Comparison of ENCODE assay signal across 7 cellular contexts in genomic region chr10:43202224-43202656, GRCh38.
DNase-seq lines count a peak whose midpoint lies in the region; ATAC-seq and TF ChIP-seq lines count a peak whose summit lies in the region.

No MANE protein-coding gene starts in this region.

- TF ChIP-seq CTCF in chondrocyte (IDR thresholded peaks at IDR 0.05) (peak; percentile 75), lung (IDR thresholded peaks at IDR 0.05; ENCODE audit: control extremely low read depth, extremely low read depth) (no peak)

- no peak overlapping the region for H3K27ac ChIP-seq in lung (ENCODE audit: low read depth in 1 of 2, low read length in 1 of 2)

- ATAC-seq in GM18870 (IDR thresholded peaks at IDR 0.05; ENCODE audit: unreplicated experiment) (peak; percentile 53), HG03064 (IDR thresholded peaks at IDR 0.05; ENCODE audit: low read depth, unreplicated experiment) (peak; percentile 59), lung (ENCODE audit: insufficient read depth, low FRiP score) (peak; percentile 67)

- H3K27me3 ChIP-seq in lung (ENCODE audit: control insufficient read depth, insufficient read depth), result no peaks in the 10 kb centered on the region

- H3K4me1 ChIP-seq in lung (ENCODE audit: control insufficient read depth in 2 of 2, insufficient read depth in 2 of 2, low read length in 2 of 2), result peaks cover 0 to 9% of the 10 kb centered on the region in 2 donors

- H3K4me3 Mint-ChIP-seq in chondrocyte (ENCODE audit: unreplicated experiment), result peak overlapping the region; percentile 42

- H3K36me3 ChIP-seq in lung (ENCODE audit: control insufficient read depth in 2 of 2, insufficient read depth in 2 of 2, low read length in 2 of 2), result no peaks in the 10 kb centered on the region

- H3K9me3 Mint-ChIP-seq in chondrocyte (ENCODE audit: low read depth), result no peaks in the 10 kb centered on the region

- 1 to 2% methylated on average over 27 to 29 of the region's 29 CpGs for WGBS in lung, 2 donors

- no peak overlapping the region for H3K4me3 ChIP-seq in lung

- H3K27ac Mint-ChIP-seq in chondrocyte (ENCODE audit: unreplicated experiment), result no peak overlapping the region

- no peaks in the 10 kb centered on the region for H3K27me3 Mint-ChIP-seq in chondrocyte (ENCODE audit: low read depth)

- H3K36me3 Mint-ChIP-seq in chondrocyte (ENCODE audit: low read depth), result no peaks in the 10 kb centered on the region

- DNase-seq in T follicular helper cell (ENCODE audit: low read depth) (peak; percentile 32), chondrocyte (ENCODE audit: low spot score) (peak; percentile 68), lung (ENCODE audit: low spot score) (peak; percentile 61), SHP77 treated with DMSO at 0.1 percent for 48 hours (lab: John Stamatoyannopoulos, UW) (no peak)
- peak; percentile 20 for DNase-seq in stimulated activated CD8-positive, alpha-beta memory T cell treated with anti-CD3 and anti-CD28 coated beads, Interleukin-15, amount 100 ng/mL, for 4 hours (ENCODE audit: low read depth in 2 of 2)

- H3K4me1 Mint-ChIP-seq in chondrocyte (ENCODE audit: low read depth), result peaks cover 4% of the 10 kb centered on the region

- H3K9me3 ChIP-seq in lung (ENCODE audit: control insufficient read depth in 2 of 2, insufficient read depth in 1 of 2, low read length in 1 of 2), result peaks cover 0 to 3% of the 10 kb centered on the region in 2 donors
